Comparison of ENCODE assay signal across 8 cellular contexts in the genomic region with DNA sequence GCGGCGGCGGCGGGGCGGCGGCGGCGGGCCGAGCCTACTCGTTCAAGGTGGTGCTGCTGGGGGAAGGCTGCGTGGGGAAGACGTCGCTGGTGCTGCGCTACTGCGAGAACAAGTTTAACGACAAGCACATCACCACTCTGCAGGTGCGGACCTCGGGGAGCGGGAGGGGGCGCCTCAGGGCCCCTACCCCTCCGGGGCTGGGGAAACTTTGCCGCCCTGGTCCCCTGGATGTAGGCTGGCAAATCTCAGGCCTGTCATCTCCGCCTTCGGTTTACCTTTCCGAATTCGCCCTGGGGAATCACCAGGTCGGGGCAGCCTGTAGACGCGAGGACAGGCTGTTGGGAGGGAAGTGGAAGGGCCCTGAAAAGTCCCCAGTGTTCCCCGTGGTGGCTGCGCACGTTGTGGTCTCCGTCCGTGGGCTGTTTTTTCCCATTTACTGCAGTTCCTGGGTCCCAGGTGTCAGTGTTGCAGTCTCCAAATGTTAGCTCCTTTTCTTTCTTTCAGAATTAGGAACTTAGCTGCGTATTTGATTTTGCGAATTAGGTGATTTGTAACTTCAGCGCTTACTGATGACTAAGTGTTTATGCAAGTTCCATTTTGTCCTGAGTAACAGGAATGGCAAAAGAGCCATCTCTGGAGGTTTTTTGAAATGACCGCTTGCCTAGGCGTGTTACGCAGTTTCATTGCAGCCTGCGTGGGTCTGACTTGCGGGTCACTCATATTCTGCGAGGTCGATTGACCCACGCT. TPM values are rescaled to one million over a fixed set of nuclear protein-coding genes. Genes with fewer than 3 reads are reported as not detected.
DNase-seq lines count a peak whose midpoint lies in the region; ATAC-seq and TF ChIP-seq lines count a peak whose summit lies in the region.

No MANE protein-coding gene starts in this region.

- intact Hi-C loops in left colon (cut with DNase I, micrococcal nuclease) = no loop called here

- H3K27ac ChIP-seq in WERI-Rb-1 (peak overlapping the region; percentile 85), caudate nucleus (ENCODE audit: low read depth, low read length) (peak overlapping the region; percentile 94)

- peaks cover 8% of the 10 kb centered on the region for H3K9me3 ChIP-seq in WERI-Rb-1 (ENCODE audit: severe bottlenecking)

- H3K36me3 ChIP-seq in WERI-Rb-1 = peaks cover 32% of the 10 kb centered on the region

- DNase-seq in DMS114 treated with DMSO at 0.1 percent for 48 hours (lab: John Stamatoyannopoulos, UW; ENCODE audit: unreplicated experiment) (peak; percentile 13), HPDE6-E6E7 (ENCODE audit: extremely low spot score) (peak; percentile 47), WERI-Rb-1 (peak; percentile 34), caudate nucleus (lab: John Stamatoyannopoulos, UW) (peak in 42 of 61 donors; percentile 5 to 72 (median 50)), left colon (peak; percentile 20 to 52), NCI-H2196 treated with DMSO at 0.1 percent for 48 hours (lab: John Stamatoyannopoulos, UW; ENCODE audit: unreplicated experiment) (no peak)
- DNase-seq in stimulated activated CD4-positive, alpha-beta T cell treated with anti-CD3 and anti-CD28 coated beads, Interleukin-1b, Interleukin-23, amount 100 ng/mL, for 24 hours (ENCODE audit: low read depth in 4 of 4, low spot score in 1 of 4) = peak in 3 of 4 experiments; percentile 28 to 42 (median 41)

- 0 out of 2 replicates have a peak, but pooled peaks have one; percentile 12 for TF ChIP-seq CTCF in WERI-Rb-1 (IDR thresholded peaks at IDR 0.05; ENCODE audit: low read depth, low read length)

- H3K4me3 ChIP-seq in WERI-Rb-1 (ENCODE audit: low read depth, low read length) = peak overlapping the region; percentile 64

- no peaks in the 10 kb centered on the region for H3K27me3 ChIP-seq in WERI-Rb-1 (ENCODE audit: insufficient read depth, low read depth, severe bottlenecking)

- ATAC-seq in GM21360 (IDR thresholded peaks at IDR 0.05; ENCODE audit: unreplicated experiment) (peak; percentile 48), left colon (peak; percentile 35)

RNA-seq across cellular contexts. Expression of gene RAB21, which starts 0.7 kb away (rescaled TPM):
- 10 to 100 TPM; 63.8 to 75.8 TPM for total RNA-seq in left colon
